ENCODE assay signal across 8 cellular contexts in the genomic region with DNA sequence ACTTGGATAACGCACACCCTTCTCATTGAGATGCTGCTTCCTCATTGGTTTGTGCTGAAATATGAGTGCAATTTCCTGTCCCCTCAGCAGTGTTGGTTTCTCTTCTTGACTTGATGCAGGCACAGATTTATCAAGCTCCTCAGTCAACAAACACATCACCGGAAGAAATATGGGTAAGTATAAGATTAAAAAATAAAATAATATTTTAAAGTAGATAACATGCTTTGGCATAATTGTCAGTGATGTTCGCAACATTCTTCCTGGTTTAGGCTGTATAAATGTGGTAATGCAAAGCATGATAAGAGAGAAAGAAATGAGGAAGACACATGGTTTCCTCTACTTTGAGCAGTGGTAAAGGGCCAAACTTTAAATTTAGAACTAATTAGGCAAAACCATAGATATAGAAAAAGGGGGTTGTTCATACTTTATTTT. TPM values are rescaled to one million over a fixed set of nuclear protein-coding genes. Genes with fewer than 3 reads are reported as not detected.
DNase-seq lines count a peak whose midpoint lies in the region; ATAC-seq, FAIRE-seq and TF ChIP-seq lines count a peak whose summit lies in the region.

GPR65 (plus strand) TSS at position 86 of the 432 bp plus-strand sequence. CDS start 5,713 bp downstream, outside the sequence.

- H3K4me3 Mint-ChIP-seq in T-cell: peak within 1 kb of the TSS; percentile 80 to 87 (median 83)
- peak within 1 kb of the TSS; percentile 83 to 99 (median 87) for H3K4me3 Mint-ChIP-seq in immature natural killer cell
- H3K4me3 Mint-ChIP-seq in progenitor cell of endocrine pancreas (ENCODE audit: low read depth): no peak within 1 kb of the TSS

- H3K4me2 ChIP-seq in A549: no peak within 1 kb of the TSS

- no peak for TF ChIP-seq POLR2A in A549 (IDR thresholded peaks at IDR 0.05; ENCODE audit: low read length)

- H3K27ac ChIP-seq in A549 (no peak within 1 kb of the TSS), SJCRH30 (no peak within 1 kb of the TSS)

- H3K27ac Mint-ChIP-seq in T-cell (peak within 1 kb of the TSS; percentile 96 to 97), immature natural killer cell (peak within 1 kb of the TSS; percentile 96 to 100 (median 98)), progenitor cell of endocrine pancreas (no peak within 1 kb of the TSS)

- no peaks in the 10 kb centered on the region for H3K27me3 ChIP-seq in SJCRH30

- DNase-seq in A549 (ENCODE audit: low read depth in 1 of 2, low spot score in 1 of 2) (no peak), T-cell (peak in 27 of 34 experiments; percentile 7 to 59 (median 36)), immature natural killer cell (peak; percentile 72 to 78 (median 77)), SJCRH30 (no peak), amygdala (lab: John Stamatoyannopoulos, UW) (no peak), progenitor cell of endocrine pancreas (ENCODE audit: low spot score, unreplicated experiment) (no peak)

- CTCF ChIA-PET in A549 (lab: Yijun Ruan, JAX) (no interaction called here), T-cell (lab: Charles Lee) (interaction anchor here in 1 of 2 donors (0.5 to 2.9 kb wide), 6 partner anchors 10 to 202 kb away, joined by 3 to 15 read pairs (median 8); partner anchors contain the start of gene GALC)

- WGBS in A549 (ENCODE audit: missing lambda C conversion rate): 70% methylated on average over 3 of the region's 3 CpGs

- H3K4me1 Mint-ChIP-seq in T-cell (peaks cover 57 to 61% (median 59%) of the 10 kb centered on the region in 3 donors), immature natural killer cell (peaks cover 57 to 71% of the 10 kb centered on the region in 2 donors), progenitor cell of endocrine pancreas (ENCODE audit: low read depth) (peaks cover 2% of the 10 kb centered on the region)

- no peak for TF ChIP-seq RAD21 in A549 (conservative IDR thresholded peaks at IDR 0.05 in 1 of 2, IDR thresholded peaks at IDR 0.05 in 1 of 2)

- no peak for TF ChIP-seq EP300 in A549 (IDR thresholded peaks at IDR 0.05)

- H3K27me3 Mint-ChIP-seq in T-cell (no peaks in the 10 kb centered on the region), immature natural killer cell (ENCODE audit: low read depth in 3 of 3) (peaks cover 2 to 24% (median 18%) of the 10 kb centered on the region in 3 donors), progenitor cell of endocrine pancreas (no peaks in the 10 kb centered on the region)

- TF ChIP-seq CTCF in A549 (IDR thresholded peaks at IDR 0.05): no peak
- no peak for TF ChIP-seq CTCF in progenitor cell of endocrine pancreas (IDR thresholded peaks at IDR 0.05; ENCODE audit: unreplicated experiment)

- no peaks in the 10 kb centered on the region for H3K9me3 Mint-ChIP-seq in T-cell
- H3K9me3 Mint-ChIP-seq in immature natural killer cell: no peaks in the 10 kb centered on the region
- peaks cover 3% of the 10 kb centered on the region for H3K9me3 Mint-ChIP-seq in progenitor cell of endocrine pancreas (ENCODE audit: low read depth)

- ATAC-seq in A549 (no peak), GM18858 (IDR thresholded peaks at IDR 0.05; ENCODE audit: unreplicated experiment) (peak; percentile 69), HG03025 (IDR thresholded peaks at IDR 0.05; ENCODE audit: low FRiP score, unreplicated experiment) (peak; percentile 55), T-cell (replicated peaks in 1 of 4) (peak; percentile 60 to 71 (median 66))

- peak; percentile 43 for FAIRE-seq in A549 (lab: Jason Lieb, UNC)

- no peaks in the 10 kb centered on the region for H3K36me3 ChIP-seq in SJCRH30

- H3K4me1 ChIP-seq in A549 (no peaks in the 10 kb centered on the region), SJCRH30 (no peaks in the 10 kb centered on the region)

- H3K9me3 ChIP-seq in A549 (no peaks in the 10 kb centered on the region), SJCRH30 (replicated peaks) (no peaks in the 10 kb centered on the region)

- H3K36me3 Mint-ChIP-seq in T-cell (peaks cover 11% of the 10 kb centered on the region), immature natural killer cell (peaks cover 4 to 26% (median 24%) of the 10 kb centered on the region in 3 donors), progenitor cell of endocrine pancreas (ENCODE audit: insufficient read depth) (no peaks in the 10 kb centered on the region)

- POLR2A ChIA-PET in A549 (lab: Yijun Ruan, JAX) (no interaction called here), T-cell (lab: Charles Lee) (interaction anchor here (0.8 to 4.1 kb wide), 4 partner anchors 10 to 53 kb away, joined by 3 to 59 read pairs (median 20); partner anchors contain the start of gene GALC (in 1 of the 2))

- H3K4me3 ChIP-seq in A549 (no peak within 1 kb of the TSS), SJCRH30 (no peak within 1 kb of the TSS)

TF ChIP-seq in A549, 52 proteins besides CTCF, POLR2A, EP300 and RAD21:
- TF ChIP-seq KDM5A (IDR thresholded peaks at IDR 0.05): no peak
- TF ChIP-seq MAZ (IDR thresholded peaks at IDR 0.05; ENCODE audit: borderline replicate concordance, low read depth, low read length): no peak
- TF ChIP-seq CBX2 (IDR thresholded peaks at IDR 0.05; ENCODE audit: borderline replicate concordance, low read depth): no peak
- TF ChIP-seq FOSB (CRISPR knock-in tag; IDR thresholded peaks at IDR 0.05): no peak
- TF ChIP-seq NPAS2 (CRISPR knock-in tag; IDR thresholded peaks at IDR 0.05; ENCODE audit: borderline replicate concordance): no peak
- TF ChIP-seq EHMT2 (IDR thresholded peaks at IDR 0.05; ENCODE audit: low read depth): no peak
- no peak for TF ChIP-seq ZNF302 (CRISPR knock-in tag; IDR thresholded peaks at IDR 0.05)
- no peak for TF ChIP-seq RFX5 (IDR thresholded peaks at IDR 0.05)
- TF ChIP-seq EHF (CRISPR knock-in tag; IDR thresholded peaks at IDR 0.05): no peak
- TF ChIP-seq ZFP36 (IDR thresholded peaks at IDR 0.05; ENCODE audit: borderline replicate concordance, partially characterized antibody): no peak
- TF ChIP-seq ZSCAN20 (CRISPR knock-in tag; IDR thresholded peaks at IDR 0.05): no peak
- TF ChIP-seq ATOH8 (CRISPR knock-in tag; IDR thresholded peaks at IDR 0.05; ENCODE audit: low read depth): no peak
- TF ChIP-seq HOXB13 (CRISPR knock-in tag; IDR thresholded peaks at IDR 0.05; ENCODE audit: low read depth): no peak
- no peak for TF ChIP-seq HOXA7 (CRISPR knock-in tag; IDR thresholded peaks at IDR 0.05)

RNA-seq across cellular contexts. Expression of gene GPR65, which starts in this region (rescaled TPM):
- polyA plus RNA-seq in A549 (2011; rRNA removed) (0.03 TPM in 2 replicates), A549 (2017; fragmentation: RNase III; extraction: RNeasy Plus Mini Kit Qiagen cat#74134 plus additional on column Dnase treatment) (not detected in 3 replicates), immature natural killer cell (10 to 100 TPM; 55.9 to 84.5 (median 62.2) TPM)
- under 0.01 TPM in 1 of 2 replicates, not detected in the other for polyA plus RNA-seq in A549 (2012; cell fraction: cytosol; rRNA removed)
- polyA plus RNA-seq in A549 (2012; cell fraction: nucleus; rRNA removed): not detected in 2 replicates
- polyA minus RNA-seq in A549 (2011; rRNA and poly(A)+ RNA removed): not detected in 2 replicates
- total RNA-seq in T-cell (10 to 100 TPM in 3 of 5 donors, 1 to 10 TPM in 2; 8.3 to 13.4 (median 10.9) TPM), progenitor cell of endocrine pancreas (not detected in 2 replicates)
- 0.04 and 0.05 TPM in 2 replicates for total RNA-seq in SJCRH30 (2014; rRNA removed; shearing (Covaris generic))

Comparison
In these comparisons a context has a peak if more than half of its experiments do, and no peak if none do; other contexts are left out.
1. RNA of gene GPR65 (polyA plus RNA-seq): 55.9 to 84.5 TPM in immature natural killer cell; under 0.01 to 0.03 TPM in A549; every median in the first group is over 10 times any median in the second.
2. ATAC-seq: peak in GM18858 (single experiment), HG03025 (single experiment) and T-cell (4 of 4); none in A549 (0 of 2).
3. DNase-seq: peak in T-cell (27 of 34) and immature natural killer cell (3 of 3); none in A549 (0 of 2), SJCRH30 (0 of 2), amygdala (0 of 56) and progenitor cell of endocrine pancreas (single experiment).